13 cellular contexts compared by ENCODE assay signal in the genomic region with DNA sequence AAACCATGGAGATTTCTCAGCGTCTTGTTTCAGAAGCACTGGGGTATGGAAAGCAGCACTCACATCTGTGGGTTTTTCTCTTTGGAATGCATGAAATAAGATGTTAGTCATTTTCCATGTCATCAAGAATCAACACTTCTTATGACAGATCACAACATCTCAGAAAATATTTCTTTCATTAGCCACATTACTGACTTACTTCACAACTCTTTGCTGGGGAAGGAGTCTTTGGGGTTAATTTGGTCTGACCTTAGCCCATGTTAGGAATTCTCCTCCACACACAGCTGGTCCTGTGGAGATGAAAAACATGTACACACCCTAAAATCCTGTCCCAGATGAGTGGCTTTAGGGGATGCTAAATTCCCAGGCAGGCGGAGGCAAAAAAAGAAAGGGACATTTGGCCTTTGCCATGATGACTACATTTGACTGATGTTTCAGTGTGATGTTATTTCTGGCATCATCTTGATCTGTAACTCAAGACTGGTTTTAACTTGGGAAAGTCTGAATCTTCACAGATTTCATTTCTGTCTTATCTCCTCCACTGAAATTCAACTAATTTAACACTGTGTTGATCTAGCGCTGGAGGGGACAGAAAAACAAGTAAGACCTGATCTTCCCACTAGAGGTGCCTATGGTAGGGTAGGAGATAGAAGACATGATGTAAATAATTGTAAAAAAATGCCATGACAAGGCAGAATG.
DNase-seq lines count a peak whose midpoint lies in the region; ATAC-seq and TF ChIP-seq lines count a peak whose summit lies in the region.
"Had no signal": no experiment of that assay in that cellular context is flagged by ENCODE, and none has a peak within 500 bp of the region (broad histone marks: within the 10 kb centered on the region; RNA-seq: fewer than 3 reads in every experiment).

No MANE protein-coding gene starts in this region.

- no peak overlapping the region for H3K4me3 ChIP-seq in SJCRH30
- H3K4me3 ChIP-seq in fibroblast of mammary gland (ENCODE audit: control insufficient read depth, low read depth, low read length): no peak overlapping the region
- no peak overlapping the region for H3K4me3 ChIP-seq in mesendoderm (ENCODE audit: low read length)
- H3K4me3 ChIP-seq: Peyer's patch, smooth muscle cell had no signal

- WGBS in mesendoderm (ENCODE audit: extremely low coverage, insufficient coverage, low lambda C conversion rate): no CpG with 5 or more reads among the region's 3 CpGs

- DNase-seq in AG20443 (ENCODE audit: low spot score): peak; percentile 78
- peak; percentile 21 to 28 for DNase-seq in SJCRH30
- DNase-seq in fibroblast of mammary gland (ENCODE audit: low read depth): peak; percentile 92
- DNase-seq in non-pigmented ciliary epithelial cell (ENCODE audit: low read depth): peak; percentile 73
- DNase-seq in mesendoderm: no peak
- DNase-seq in HuH-7.5 (ENCODE audit: low spot score): no peak
- no peak for DNase-seq in natural killer cell
- DNase-seq: activated gamma-delta T cell; CD4-positive, alpha-beta T cell; NCI-H1930; Peyer's patch had no signal

- H3K79me2 ChIP-seq in mesendoderm (ENCODE audit: control insufficient read depth, insufficient read depth, low read length): no peaks in the 10 kb centered on the region

- H3K23ac ChIP-seq in mesendoderm (ENCODE audit: low read length): no peak overlapping the region

- H3K56ac ChIP-seq in mesendoderm (ENCODE audit: low read length): no peak overlapping the region

- no peak overlapping the region for H3K9ac ChIP-seq in mesendoderm (ENCODE audit: low read length)

- H3K36me3 Mint-ChIP-seq in natural killer cell: no peaks in the 10 kb centered on the region

- H3K4me2 ChIP-seq in mesendoderm (ENCODE audit: low read length): no peak overlapping the region
- H3K4me2 ChIP-seq: smooth muscle cell had no signal

- no peak overlapping the region for H2BK5ac ChIP-seq in mesendoderm (ENCODE audit: low read length)

- ATAC-seq in HG02678 (IDR thresholded peaks at IDR 0.05; ENCODE audit: unreplicated experiment) (no peak), natural killer cell (no peak)

- no peak overlapping the region for H3K4me3 Mint-ChIP-seq in natural killer cell
- H3K4me3 Mint-ChIP-seq: CD4-positive, alpha-beta T cell had no signal

- peaks cover 5% of the 10 kb centered on the region; the same call in 1 of the 2 replicates for H3K4me1 ChIP-seq in SJCRH30
- peaks cover 3% of the 10 kb centered on the region for H3K4me1 ChIP-seq in mesendoderm (ENCODE audit: control insufficient read depth, low read depth, low read length)

- H3K27ac Mint-ChIP-seq in natural killer cell: no peak overlapping the region
- H3K27ac Mint-ChIP-seq: CD4-positive, alpha-beta T cell had no signal

- peak overlapping the region; percentile 20 for H3K27ac ChIP-seq in SJCRH30
- H3K27ac ChIP-seq in mesendoderm (ENCODE audit: low read depth, low read length): no peak overlapping the region
- H3K27ac ChIP-seq: Peyer's patch had no signal

- H3K27me3 ChIP-seq in SJCRH30: no peaks in the 10 kb centered on the region
- no peaks in the 10 kb centered on the region for H3K27me3 ChIP-seq in mesendoderm (ENCODE audit: insufficient read depth, low read length, poor library complexity)
- H3K27me3 ChIP-seq: Peyer's patch had no signal

- H4K8ac ChIP-seq in mesendoderm (ENCODE audit: low read depth, low read length): no peak overlapping the region

- H3K79me1 ChIP-seq in mesendoderm (ENCODE audit: low read length): no peaks in the 10 kb centered on the region

- no peaks in the 10 kb centered on the region for H3K4me1 Mint-ChIP-seq in natural killer cell

- H2AK5ac ChIP-seq in mesendoderm (ENCODE audit: low read length): no peak overlapping the region

- no peak overlapping the region for H3K18ac ChIP-seq in mesendoderm (ENCODE audit: low read length)

- intact Hi-C loops in natural killer cell (cut with micrococcal nuclease): no loop called here

- H3K27me3 Mint-ChIP-seq in natural killer cell (ENCODE audit: low read depth in 2 of 2): peaks cover 25 to 27% of the 10 kb centered on the region in 2 donors
- H3K27me3 Mint-ChIP-seq: CD4-positive, alpha-beta T cell had no signal

- H2BK120ac ChIP-seq in mesendoderm (ENCODE audit: low read depth, low read length): no peak overlapping the region

- no peak for TF ChIP-seq CTCF in fibroblast of mammary gland (conservative IDR thresholded peaks at IDR 0.05; ENCODE audit: control insufficient read depth, insufficient read depth, low read depth, low read length)
- no peak for TF ChIP-seq CTCF in natural killer cell (IDR thresholded peaks at IDR 0.05)

- no peak overlapping the region for H4K5ac ChIP-seq in mesendoderm (ENCODE audit: low read length)

- H3K4ac ChIP-seq in mesendoderm (ENCODE audit: low read depth, low read length): no peak overlapping the region

- H2BK15ac ChIP-seq in mesendoderm (replicated peaks; ENCODE audit: low read depth): no peak overlapping the region

- H3K36me3 ChIP-seq in SJCRH30 (no peaks in the 10 kb centered on the region), mesendoderm (ENCODE audit: control insufficient read depth, insufficient read depth, low read length) (no peaks in the 10 kb centered on the region)
- H3K36me3 ChIP-seq: Peyer's patch had no signal

- no peaks in the 10 kb centered on the region for H3K9me3 ChIP-seq in SJCRH30 (replicated peaks)
- H3K9me3 ChIP-seq: Peyer's patch had no signal

- no peaks in the 10 kb centered on the region for H3K9me3 Mint-ChIP-seq in natural killer cell

Comparison
In these comparisons a context has a peak if more than half of its experiments do, and no peak if none do; other contexts are left out.
1. DNase-seq: peak in AG20443 (single experiment), SJCRH30 (2 of 2), fibroblast of mammary gland (single experiment) and non-pigmented ciliary epithelial cell (single experiment); none in mesendoderm (single experiment), HuH-7.5 (single experiment) and natural killer cell (single experiment).